In genomic region chr9:136387217-136387616, GRCh38 we compare ENCODE assay signal across 8 cellular contexts.
"Had no signal": no experiment of that assay in that cellular context is flagged by ENCODE, and none has a peak within 500 bp of the region (broad histone marks: within the 10 kb centered on the region; RNA-seq: fewer than 3 reads in every experiment).

No MANE protein-coding gene starts in this region.

- H2AFZ ChIP-seq: GM23338 had no signal

- H3K9me3 Mint-ChIP-seq: GM23338, H9, IgD-negative memory B cell had no signal

- H3K4me3 ChIP-seq: GM23338 had no signal

- H3K4me1 Mint-ChIP-seq: GM23338, H9 had no signal

- DNase-seq: H9, HCEC 1CT, KG1 had no signal

- H3K4me3 Mint-ChIP-seq: GM23338, H9, IgD-negative memory B cell had no signal

- H3K4me2 ChIP-seq: GM23338 had no signal

- FAIRE-seq: H1, H54, HTR-8/SVneo had no signal

- H3K27ac Mint-ChIP-seq: GM23338, H9, IgD-negative memory B cell had no signal

- H3K27me3 Mint-ChIP-seq: IgD-negative memory B cell had no signal

- ATAC-seq: GM23338 had no signal
